ENCODE assay signal across 1 cellular context in the genomic region with DNA sequence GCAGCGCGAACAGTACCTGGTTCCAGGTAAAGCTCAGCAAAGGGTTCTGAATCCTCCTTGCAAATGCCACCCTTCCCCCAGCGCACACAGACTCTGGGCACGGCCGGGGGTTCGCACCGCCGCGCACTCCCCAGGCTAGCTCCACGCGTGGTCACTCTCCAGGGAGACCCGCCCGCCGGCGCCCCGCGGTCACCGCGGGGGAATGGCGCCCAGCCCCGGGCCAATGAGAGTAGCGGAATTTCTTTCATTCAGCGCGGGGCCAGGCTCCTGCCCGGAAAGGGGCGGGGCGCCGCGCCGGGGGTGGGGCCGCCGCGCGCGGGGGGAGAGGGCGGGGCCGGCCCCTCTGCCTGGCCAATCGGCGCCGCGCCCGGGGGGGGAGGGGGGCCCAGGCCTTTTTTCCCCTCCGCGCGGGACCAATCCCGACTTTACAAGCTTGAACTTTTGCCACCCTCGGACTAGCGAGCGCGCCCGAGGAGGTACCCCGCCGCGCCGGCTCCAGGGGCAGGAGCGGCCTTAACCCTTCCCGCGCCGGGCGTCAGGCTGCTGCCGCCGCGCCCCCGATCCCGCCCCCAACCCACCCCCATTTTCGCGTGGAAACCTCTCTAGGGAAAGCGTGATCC.
TF ChIP-seq lines count a peak whose summit lies in the region.

No MANE protein-coding gene starts in this region.

TF ChIP-seq in K562, 482 proteins besides CTCF, POLR2A, EP300 and RAD21 (continued from another document):
- peak; percentile 47; the same call in 1 of the 2 replicates for TF ChIP-seq MGA (IDR thresholded peaks at IDR 0.05)
- TF ChIP-seq TBL1XR1 (IDR thresholded peaks at IDR 0.05; ENCODE audit: low read length in 2 of 2), result no peak
- TF ChIP-seq SAP30 (IDR thresholded peaks at IDR 0.05; ENCODE audit: borderline replicate concordance, insufficient read depth, low read depth, low read length, poor library complexity, severe bottlenecking), result no peak
- TF ChIP-seq PTTG1 (tag; IDR thresholded peaks at IDR 0.05; ENCODE audit: low read depth), result no peak
- no peak for TF ChIP-seq CHCHD3 (CRISPR knock-in tag; IDR thresholded peaks at IDR 0.05)
- no peak for TF ChIP-seq CBX8 (IDR thresholded peaks at IDR 0.05; ENCODE audit: borderline replicate concordance, extremely low read depth, low read depth, low read length, poor library complexity, severe bottlenecking)
- peak; percentile 52 for TF ChIP-seq HMGN3 (IDR thresholded peaks at IDR 0.05; ENCODE audit: borderline replicate concordance, extremely low read depth, insufficient read length, low read depth, low read length)
- no peak for TF ChIP-seq ZNF699 (CRISPR knock-in tag; IDR thresholded peaks at IDR 0.05; ENCODE audit: insufficient replicate concordance)
- TF ChIP-seq ZNF217 (CRISPR knock-in tag; IDR thresholded peaks at IDR 0.05), result no peak
- peak; percentile 77 for TF ChIP-seq POLR2G (IDR thresholded peaks at IDR 0.05; ENCODE audit: low read depth, low read length)
- TF ChIP-seq POLR2AphosphoS5 (IDR thresholded peaks at IDR 0.05; ENCODE audit: control insufficient read depth, insufficient read depth, low read depth, low read length), result no peak; the same call in 1 of the 2 replicates
- peak in 1 of 2 experiments; percentile 12; a peak in 1 of 4 replicates for TF ChIP-seq RCOR1 (IDR thresholded peaks at IDR 0.05; ENCODE audit: borderline replicate concordance in 1 of 2, low read depth in 2 of 2, low read length in 2 of 2)
- no peak for TF ChIP-seq ZNF431 (CRISPR knock-in tag; IDR thresholded peaks at IDR 0.05)
- TF ChIP-seq ZNF639 (CRISPR knock-in tag; conservative IDR thresholded peaks at IDR 0.05 in 1 of 2, IDR thresholded peaks at IDR 0.05 in 1 of 2), result no peak
- TF ChIP-seq NFRKB (IDR thresholded peaks at IDR 0.05; ENCODE audit: low read depth), result no peak
- no peak for TF ChIP-seq ZZZ3 (IDR thresholded peaks at IDR 0.05)
- TF ChIP-seq ZNF76 (CRISPR knock-in tag; IDR thresholded peaks at IDR 0.05; ENCODE audit: borderline replicate concordance), result no peak
- no peak for TF ChIP-seq ZNF263 (CRISPR knock-in tag; IDR thresholded peaks at IDR 0.05; ENCODE audit: borderline replicate concordance)
- TF ChIP-seq RFX7 (CRISPR knock-in tag; IDR thresholded peaks at IDR 0.05), result no peak
- no peak for TF ChIP-seq RBM22 (IDR thresholded peaks at IDR 0.05; ENCODE audit: low read depth, low read length, poor library complexity, severe bottlenecking)
- no peak for TF ChIP-seq HDAC3 (IDR thresholded peaks at IDR 0.05; ENCODE audit: borderline replicate concordance, partially characterized antibody)
- TF ChIP-seq HCFC1 (IDR thresholded peaks at IDR 0.05; ENCODE audit: low read depth, low read length), result 0 out of 2 replicates have a peak, but pooled peaks have one; percentile 20
- no peak for TF ChIP-seq IFI16 (CRISPR knock-in tag; IDR thresholded peaks at IDR 0.05)
- TF ChIP-seq TARDBP (IDR thresholded peaks at IDR 0.05), result 0 out of 2 replicates have a peak, but pooled peaks have one; percentile 71
- no peak for TF ChIP-seq ID3 (CRISPR knock-in tag; IDR thresholded peaks at IDR 0.05)
- TF ChIP-seq ID3 (tag; IDR thresholded peaks at IDR 0.05), result no peak
- TF ChIP-seq STAT5A (IDR thresholded peaks at IDR 0.05; ENCODE audit: borderline replicate concordance, low read length), result no peak
- TF ChIP-seq NFIC (IDR thresholded peaks at IDR 0.05), result 0 out of 2 replicates have a peak, but pooled peaks have one; percentile 18
- no peak for TF ChIP-seq FOXM1 (IDR thresholded peaks at IDR 0.05; ENCODE audit: low read depth)
- no peak for TF ChIP-seq FOXM1 (CRISPR knock-in tag; IDR thresholded peaks at IDR 0.05; ENCODE audit: low read depth)
- TF ChIP-seq RBM17 (IDR thresholded peaks at IDR 0.05; ENCODE audit: borderline replicate concordance, low read depth, low read length), result no peak
